Comparison of ENCODE assay signal across 9 cellular contexts in genomic region chr12:118307069-118307954, GRCh38.
A peak's percentile ranks its signal among the peaks of the same experiment; 100 is the strongest.
DNase-seq lines count a peak whose midpoint lies in the region; ATAC-seq and TF ChIP-seq lines count a peak whose summit lies in the region.
"Had no signal": no experiment of that assay in that cellular context is flagged by ENCODE, and none has a peak within 500 bp of the region (broad histone marks: within the 10 kb centered on the region; RNA-seq: fewer than 3 reads in every experiment).

No MANE protein-coding gene starts in this region.

- peak overlapping the region; percentile 82 for H3K27ac Mint-ChIP-seq in activated CD4-positive, alpha-beta T cell treated with anti-CD3 and anti-CD28 coated beads, Interleukin-2, amount 10 ng/mL, durations not matched to agents 24 days and 14 days

- ATAC-seq in GM18868 (IDR thresholded peaks at IDR 0.05; ENCODE audit: unreplicated experiment) (peak; percentile 55), HG03196 (IDR thresholded peaks at IDR 0.05; ENCODE audit: unreplicated experiment) (peak; percentile 60), HG03135 (IDR thresholded peaks at IDR 0.05; ENCODE audit: unreplicated experiment) (no peak)
- ATAC-seq: body of pancreas had no signal

- peaks cover 3% of the 10 kb centered on the region for H3K36me3 Mint-ChIP-seq in activated CD4-positive, alpha-beta T cell treated with anti-CD3 and anti-CD28 coated beads, Interleukin-2, amount 10 ng/mL, durations not matched to agents 24 days and 14 days (ENCODE audit: low read depth)

- peak overlapping the region; percentile 62 for H3K4me3 Mint-ChIP-seq in activated CD4-positive, alpha-beta T cell treated with anti-CD3 and anti-CD28 coated beads, Interleukin-2, amount 10 ng/mL, durations not matched to agents 24 days and 14 days

- intact Hi-C loops in activated CD4-positive, alpha-beta T cell treated with anti-CD3 and anti-CD28 coated beads, Interleukin-2, amount 10 ng/mL, durations not matched to agents 24 days and 14 days (cut with micrococcal nuclease) = loop anchor here (1.0 kb wide), 3 partner anchors 50 to 70 kb away; partner anchors contain the start of gene TAOK3

- H3K27me3 Mint-ChIP-seq in activated CD4-positive, alpha-beta T cell treated with anti-CD3 and anti-CD28 coated beads, Interleukin-2, amount 10 ng/mL, durations not matched to agents 24 days and 14 days = no peaks in the 10 kb centered on the region

- TF ChIP-seq CTCF in fibroblast of mammary gland (conservative IDR thresholded peaks at IDR 0.05; ENCODE audit: control insufficient read depth, insufficient read depth, low read depth, low read length) = no peak

- H3K4me3 ChIP-seq in fibroblast of mammary gland (ENCODE audit: control insufficient read depth, low read depth, low read length) = peak overlapping the region; percentile 44
- H3K4me3 ChIP-seq: body of pancreas had no signal

- peak; percentile 61 for DNase-seq in activated CD4-positive, alpha-beta T cell treated with anti-CD3 and anti-CD28 coated beads, Interleukin-2, amount 10 ng/mL, durations not matched to agents 24 days and 14 days
- DNase-seq in fibroblast of mammary gland (ENCODE audit: low read depth) = peak; percentile 93
- peak; percentile 68 for DNase-seq in stimulated activated CD4-positive, alpha-beta T cell treated with anti-CD3 and anti-CD28 coated beads, Interleukin-15, amount 100 ng/mL, for 24 hours
- no peak for DNase-seq in NCI-H1417 treated with DMSO at 0.1 percent for 48 hours (lab: John Stamatoyannopoulos, UW)
- DNase-seq in NCI-H774 (lab: John Stamatoyannopoulos, UW) = no peak

- H3K9me3 Mint-ChIP-seq in activated CD4-positive, alpha-beta T cell treated with anti-CD3 and anti-CD28 coated beads, Interleukin-2, amount 10 ng/mL, durations not matched to agents 24 days and 14 days = no peaks in the 10 kb centered on the region

- peaks cover 21% of the 10 kb centered on the region for H3K4me1 Mint-ChIP-seq in activated CD4-positive, alpha-beta T cell treated with anti-CD3 and anti-CD28 coated beads, Interleukin-2, amount 10 ng/mL, durations not matched to agents 24 days and 14 days

Comparison
In these comparisons a context has a peak if more than half of its experiments do, and no peak if none do; other contexts are left out.
1. DNase-seq: peak in activated CD4-positive, alpha-beta T cell treated with anti-CD3 and anti-CD28 coated beads, Interleukin-2, amount 10 ng/mL, durations not matched to agents 24 days and 14 days (single experiment), fibroblast of mammary gland (single experiment) and stimulated activated CD4-positive, alpha-beta T cell treated with anti-CD3 and anti-CD28 coated beads, Interleukin-15, amount 100 ng/mL, for 24 hours (single experiment); none in NCI-H1417 treated with DMSO at 0.1 percent for 48 hours (single experiment) and NCI-H774 (single experiment).